Comparison of ENCODE assay signal across 33 cellular contexts in genomic region chr22:22933100-22933806, GRCh38. TPM values are rescaled to one million over a fixed set of nuclear protein-coding genes. Genes with fewer than 3 reads are reported as not detected.
DNase-seq lines count a peak whose midpoint lies in the region; ATAC-seq, FAIRE-seq and TF ChIP-seq lines count a peak whose summit lies in the region.
"Had no signal": no experiment of that assay in that cellular context is flagged by ENCODE, and none has a peak within 500 bp of the region (broad histone marks: within the 10 kb centered on the region; RNA-seq: fewer than 3 reads in every experiment).

No MANE protein-coding gene starts in this region.

- H3K27ac ChIP-seq in BLaER1 (peak overlapping the region; percentile 98), lower lobe of right lung (no peak overlapping the region), RWPE1 (no peak overlapping the region)
- H3K27ac ChIP-seq: cardiac muscle cell, coronary artery, right lobe of liver, SJCRH30, VCaP had no signal

- DNase-seq in GM12891 (ENCODE audit: insufficient read length, low spot score) (no peak), RPMI8226 (peak; percentile 21), lower lobe of right lung (peak; percentile 13), RWPE1 (ENCODE audit: low spot score) (no peak), type B pancreatic cell (ENCODE audit: extremely low spot score, unreplicated experiment) (no peak)
- DNase-seq: activated CD4-positive, alpha-beta T cell treated with anti-CD3 and anti-CD28 coated beads for 48 hours; activated effector memory CD4-positive, alpha-beta T cell treated with anti-CD3 and anti-CD28 coated beads, Interleukin-2, amount 50 U/mL, for 16 hours; activated T-cell treated with anti-CD3 and anti-CD28 coated beads, Interleukin-2, amount 50 U/mL, for 1 hour; DMS153; endodermal cell; immature natural killer cell; KG1; mesenchymal stem cell; MG63; NCI-H1417 treated with DMSO at 0.1 percent for 48 hours; NCI-H2081; NCI-H2227 treated with DMSO at 0.1 percent for 48 hours; NCI-H526 treated with DMSO at 0.1 percent for 48 hours; Peyer's patch; SJCRH30; stimulated activated CD4-positive, alpha-beta T cell treated with anti-CD3 and anti-CD28 coated beads, Interleukin-2, amount 100 ng/mL, for 48 hours; T-helper 9 cell; transverse colon had no signal

- H4K20me1 ChIP-seq in BLaER1, result no peaks in the 10 kb centered on the region

- H3K4me1 ChIP-seq in BLaER1 (peaks cover 100% of the 10 kb centered on the region), lower lobe of right lung (no peaks in the 10 kb centered on the region)
- H3K4me1 ChIP-seq: right lobe of liver, transverse colon had no signal

- peaks cover 4% of the 10 kb centered on the region for H3K27me3 Mint-ChIP-seq in type B pancreatic cell

- TF ChIP-seq CTCF in lower lobe of right lung (IDR thresholded peaks at IDR 0.05), result no peak
- no peak for TF ChIP-seq CTCF in RWPE1 (conservative IDR thresholded peaks at IDR 0.05; ENCODE audit: low read depth)
- no peak for TF ChIP-seq CTCF in type B pancreatic cell (conservative IDR thresholded peaks at IDR 0.05)

- H3K9me3 ChIP-seq in BLaER1 (no peaks in the 10 kb centered on the region), lower lobe of right lung (no peaks in the 10 kb centered on the region)
- H3K9me3 ChIP-seq: MG63, Peyer's patch, right lobe of liver, SJCRH30, transverse colon had no signal

- H3K9ac ChIP-seq in BLaER1, result peak overlapping the region; percentile 87

- H3K4me3 Mint-ChIP-seq in type B pancreatic cell, result no peak overlapping the region
- H3K4me3 Mint-ChIP-seq: endodermal cell, GM23338, immature natural killer cell had no signal

- no peaks in the 10 kb centered on the region for H3K9me3 Mint-ChIP-seq in type B pancreatic cell
- H3K9me3 Mint-ChIP-seq: endodermal cell, GM23338, immature natural killer cell had no signal

- CTCF ChIA-PET in RWPE1 (lab: Yijun Ruan, JAX), result no interaction called here

- TF ChIP-seq POLR2A in GM12891 (IDR thresholded peaks at IDR 0.05; ENCODE audit: low read depth, low read length), result no peak

- intact Hi-C loops in lower lobe of right lung (cut with DNase I), result no loop called here

- no peak overlapping the region for H3K27ac Mint-ChIP-seq in type B pancreatic cell
- H3K27ac Mint-ChIP-seq: endodermal cell, GM23338 had no signal

- H3K27me3 ChIP-seq in BLaER1 (no peaks in the 10 kb centered on the region), lower lobe of right lung (ENCODE audit: low read depth) (no peaks in the 10 kb centered on the region)
- H3K27me3 ChIP-seq: cardiac muscle cell, MG63, Peyer's patch, right lobe of liver, SJCRH30, transverse colon had no signal

- H3K4me1 Mint-ChIP-seq in type B pancreatic cell (ENCODE audit: unreplicated experiment), result no peaks in the 10 kb centered on the region

- POLR2A ChIA-PET in RWPE1 (lab: Yijun Ruan, JAX; ENCODE audit: low non-redundant PET), result no interaction called here

- H3K36me3 Mint-ChIP-seq in type B pancreatic cell, result no peaks in the 10 kb centered on the region
- H3K36me3 Mint-ChIP-seq: immature natural killer cell had no signal

- H3K4me3 ChIP-seq in BLaER1 (no peak overlapping the region), lower lobe of right lung (no peak overlapping the region)
- H3K4me3 ChIP-seq: cardiac muscle cell, coronary artery, GM23338, MG63, Peyer's patch, right lobe of liver, SJCRH30, transverse colon had no signal

- H3K4me2 ChIP-seq in BLaER1, result peak overlapping the region; percentile 88
- H3K4me2 ChIP-seq: GM23338 had no signal

- H3K36me3 ChIP-seq in BLaER1, result no peaks in the 10 kb centered on the region
- H3K36me3 ChIP-seq in lower lobe of right lung, result no peaks in the 10 kb centered on the region
- H3K36me3 ChIP-seq: cardiac muscle cell, MG63, Peyer's patch, right lobe of liver, SJCRH30, transverse colon had no signal

- peak; percentile 16 for FAIRE-seq in GM12891 (lab: Jason Lieb, UNC)
- FAIRE-seq: astrocyte had no signal

- ATAC-seq in lower lobe of right lung, result no peak
- no peak for ATAC-seq in HG02973 (IDR thresholded peaks at IDR 0.05; ENCODE audit: unreplicated experiment)
- no peak for ATAC-seq in HG03135 (IDR thresholded peaks at IDR 0.05; ENCODE audit: unreplicated experiment)
- ATAC-seq: GM23338, right lobe of liver had no signal

TF ChIP-seq in GM12891, 5 proteins besides CTCF, POLR2A, EP300 and RAD21:
- no peak for TF ChIP-seq TAF1 (IDR thresholded peaks at IDR 0.05; ENCODE audit: low read depth, low read length)
- TF ChIP-seq PAX5 (IDR thresholded peaks at IDR 0.05; ENCODE audit: insufficient read depth, low read length, severe bottlenecking), result no peak
- TF ChIP-seq POLR2AphosphoS5 (IDR thresholded peaks at IDR 0.05; ENCODE audit: low read depth, low read length), result no peak
- no peak for TF ChIP-seq SPI1 (IDR thresholded peaks at IDR 0.05; ENCODE audit: low read depth, low read length)
- no peak for TF ChIP-seq POU2F2 (IDR thresholded peaks at IDR 0.05; ENCODE audit: low read depth, low read length)

RNA-seq across cellular contexts. Expression of gene IGLL5, which starts 45.6 kb away (rescaled TPM):
- 28.1 TPM for polyA plus RNA-seq in GM12891 (2012; ENCODE audit: low read depth, missing spikeins)
- total RNA-seq in lower lobe of right lung, result 11.1 TPM
- not detected in 2 replicates for total RNA-seq in type B pancreatic cell (ENCODE audit: low replicate concordance)
- total RNA-seq: astrocyte, cardiac muscle cell, endodermal cell, GM23338, HT1080 had no signal
- polyA plus RNA-seq: cardiac muscle cell, GM23338 had no signal

Comparison
In these comparisons a context has a peak if more than half of its experiments do, and no peak if none do; other contexts are left out.
1. DNase-seq: peak in RPMI8226 (single experiment) and lower lobe of right lung (single experiment); none in GM12891 (single experiment), RWPE1 (single experiment) and type B pancreatic cell (single experiment).
2. RNA of gene IGLL5, which starts 45.6 kb away (total RNA-seq): 11.1 TPM in lower lobe of right lung (single experiment); not detected in type B pancreatic cell; every median in the first group is over 10 times any median in the second.